Comparison of ENCODE assay signal across 8 cellular contexts in the genomic region with DNA sequence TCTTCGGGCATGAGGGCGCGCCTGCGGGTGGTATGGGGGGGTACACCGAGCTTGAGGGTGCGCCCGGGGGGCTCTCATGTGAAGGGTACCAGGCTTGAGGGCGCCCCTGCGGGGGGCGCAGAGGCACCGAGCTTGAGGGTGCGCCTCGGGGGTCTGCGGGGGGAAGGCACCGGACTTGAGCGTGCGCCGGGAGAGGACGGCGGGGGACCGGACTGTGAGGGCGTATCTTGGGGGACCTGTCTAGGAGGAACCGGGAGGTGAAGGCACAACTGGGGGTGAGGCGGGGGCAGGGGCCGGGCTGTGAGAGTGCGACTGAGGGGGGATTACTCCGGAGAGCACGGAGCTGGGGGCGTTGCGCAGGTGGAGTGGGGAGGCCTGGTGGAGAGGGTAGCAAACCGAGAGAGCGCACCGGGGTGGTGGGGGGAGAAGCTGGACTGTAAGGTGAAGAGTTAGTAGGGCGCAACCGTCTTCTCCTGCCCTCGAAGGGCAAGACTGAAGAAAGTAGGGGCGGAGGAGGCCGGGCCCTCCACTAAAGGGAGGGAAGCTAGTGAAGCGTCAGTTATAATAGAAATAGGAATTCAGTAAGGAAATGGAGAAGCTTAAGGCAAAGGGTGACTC. TPM values are rescaled to one million over a fixed set of nuclear protein-coding genes. Genes with fewer than 3 reads are reported as not detected.
DNase-seq lines count a peak whose midpoint lies in the region; ATAC-seq, FAIRE-seq and TF ChIP-seq lines count a peak whose summit lies in the region.

No MANE protein-coding gene starts in this region.

- peaks cover 3% of the 10 kb centered on the region for H3K27me3 Mint-ChIP-seq in neural crest cell (ENCODE audit: low read depth)

- POLR2A ChIA-PET in BJ (lab: Charles Lee): interaction anchor here (0.7 kb wide), 1 partner anchor 120 kb away, joined by 3 read pairs; no protein-coding TSS in a partner anchor

- peaks cover 37% of the 10 kb centered on the region for H3K4me1 Mint-ChIP-seq in neural crest cell

- peak overlapping the region; percentile 100 for H3K27ac ChIP-seq in urinary bladder (ENCODE audit: low read depth)

- H3K4me1 ChIP-seq in urinary bladder (ENCODE audit: insufficient read depth): no peaks in the 10 kb centered on the region

- no peaks in the 10 kb centered on the region for H3K27me3 ChIP-seq in BJ (ENCODE audit: control insufficient read depth, insufficient read depth, low read length)

- H3K9me3 Mint-ChIP-seq in neural crest cell: no peaks in the 10 kb centered on the region

- peak overlapping the region; percentile 98 for H3K27ac Mint-ChIP-seq in neural crest cell (ENCODE audit: unreplicated experiment)

- H3K4me3 ChIP-seq in BJ (ENCODE audit: low read depth, low read length) (peak overlapping the region; percentile 93), fibroblast of mammary gland (ENCODE audit: control insufficient read depth, low read depth, low read length) (peak overlapping the region; percentile 95), urinary bladder (ENCODE audit: low read depth, low read length) (peak overlapping the region; percentile 91)

- H3K36me3 Mint-ChIP-seq in neural crest cell (ENCODE audit: low read depth): peaks cover 9% of the 10 kb centered on the region

- DNase-seq in BJ (ENCODE audit: low read depth): no peak
- peak; percentile 47 to 56 for DNase-seq in Kasumi-1 (lab: John Stamatoyannopoulos, UW)
- DNase-seq in activated T-helper 1 cell treated with Interleukin-2 at 50 U/mL for 16 hours (ENCODE audit: low read depth): peak; percentile 3
- DNase-seq in fibroblast of mammary gland (ENCODE audit: low read depth): no peak
- DNase-seq in neural crest cell (ENCODE audit: low read depth, low spot score): no peak
- no peak for DNase-seq in RCC 7860 (ENCODE audit: low spot score)

- H3K4me3 Mint-ChIP-seq in neural crest cell: peak overlapping the region; percentile 100

- WGBS in urinary bladder: 2% methylated on average over 39 of the region's 39 CpGs

- H3K36me3 ChIP-seq in BJ (ENCODE audit: control insufficient read depth, insufficient read depth, low read length): no peaks in the 10 kb centered on the region
- no peaks in the 10 kb centered on the region for H3K36me3 ChIP-seq in urinary bladder (ENCODE audit: insufficient read depth)

- CTCF ChIA-PET in BJ (lab: Yijun Ruan, JAX): interaction anchor here (0.8 to 4.6 kb wide), 10 partner anchors 9 to 162 kb away, joined by 3 to 51 read pairs (median 6); partner anchors contain the start of gene BCL9L

- TF ChIP-seq CTCF in BJ (IDR thresholded peaks at IDR 0.05; ENCODE audit: insufficient read depth, low read depth, low read length): no peak; the same call in 1 of the 2 replicates
- no peak for TF ChIP-seq CTCF in fibroblast of mammary gland (conservative IDR thresholded peaks at IDR 0.05; ENCODE audit: control insufficient read depth, insufficient read depth, low read depth, low read length)
- no peak for TF ChIP-seq CTCF in neural crest cell (conservative IDR thresholded peaks at IDR 0.05)

- FAIRE-seq in RCC 7860 (lab: Jason Lieb, UNC): no peak

- ATAC-seq in GM21717 (IDR thresholded peaks at IDR 0.05; ENCODE audit: unreplicated experiment): no peak

RNA-seq across cellular contexts. Expression of gene DDX6, which starts 1.1 kb away (rescaled TPM):
- polyA plus RNA-seq in BJ (2011; rRNA removed) (23.7 and 49.8 TPM in 2 replicates), urinary bladder (33.3 TPM)
- polyA minus RNA-seq in BJ (2011; rRNA and poly(A)+ RNA removed): 49.1 and 54.9 TPM in 2 replicates
- total RNA-seq in neural crest cell (218 and 222 TPM in 2 replicates), urinary bladder (212 TPM)

Comparison
In these comparisons a context has a peak if more than half of its experiments do, and no peak if none do; other contexts are left out.
1. DNase-seq: peak in Kasumi-1 (2 of 2) and activated T-helper 1 cell treated with Interleukin-2 at 50 U/mL for 16 hours (single experiment); none in BJ (single experiment), fibroblast of mammary gland (single experiment), neural crest cell (single experiment) and RCC 7860 (single experiment).
2. Peak in every context shown above with its lines, with median percentiles within 50 percentile points of each other: H3K4me3 ChIP-seq.